In the genomic region with DNA sequence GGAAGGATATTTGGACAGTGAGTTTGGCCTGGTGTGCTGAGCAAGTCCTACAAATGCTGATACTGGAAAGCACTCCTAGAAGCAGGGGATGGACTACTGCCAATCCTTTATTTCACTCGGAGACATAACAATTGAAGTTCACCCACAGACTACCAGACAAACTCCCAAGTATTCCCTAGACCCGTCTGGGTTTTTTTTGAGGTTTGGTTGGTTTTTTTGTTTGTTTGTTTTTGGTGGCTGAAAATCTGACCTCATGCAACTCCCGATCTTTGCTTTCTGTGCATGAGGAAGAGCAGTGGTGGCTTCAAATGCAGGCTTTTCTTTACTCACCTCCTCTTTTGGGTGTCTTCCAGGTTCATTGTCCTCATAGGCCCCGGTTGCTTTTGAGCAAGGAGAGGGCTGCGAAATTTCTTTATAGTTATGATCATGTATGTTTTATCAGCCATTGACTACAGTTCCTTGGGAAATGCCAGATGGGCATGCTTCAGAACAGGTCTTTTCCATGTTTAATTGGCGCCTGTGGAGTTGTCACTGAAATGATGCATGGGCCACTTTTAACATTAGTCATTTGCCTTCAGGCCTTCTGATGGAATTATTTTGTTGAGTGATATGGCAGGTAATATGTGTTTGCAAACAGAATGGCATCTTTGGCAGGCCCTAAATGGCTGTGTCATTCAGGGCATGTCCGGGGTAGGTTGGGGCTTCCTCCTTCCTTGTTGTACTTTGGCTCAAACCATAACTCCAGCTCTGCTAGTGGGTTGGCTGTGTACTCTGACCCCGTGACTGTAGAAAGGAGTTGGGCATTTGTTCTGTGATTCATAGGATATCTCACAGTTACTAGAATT, we compare ENCODE assay signal across 8 cellular contexts. TPM values are rescaled to one million over a fixed set of nuclear protein-coding genes. Genes with fewer than 3 reads are reported as not detected.
A peak's percentile ranks its signal among the peaks of the same experiment; 100 is the strongest.
DNase-seq lines count a peak whose midpoint lies in the region; ATAC-seq lines count a peak whose summit lies in the region.

No MANE protein-coding gene starts in this region.

- DNase-seq in NCI-H345 (lab: John Stamatoyannopoulos, UW) (peak; percentile 24), NCI-H345 treated with DMSO at 0.1 percent for 48 hours (lab: John Stamatoyannopoulos, UW; ENCODE audit: unreplicated experiment) (no peak), NCI-H524 treated with DMSO at 0.1 percent for 48 hours (lab: John Stamatoyannopoulos, UW) (peak; percentile 9), Right ventricle myocardium inferior (ENCODE audit: missing footprints) (no peak)
- DNase-seq in effector memory CD8-positive, alpha-beta T cell = no peak
- no peak for DNase-seq in stimulated activated effector memory CD8-positive, alpha-beta T cell treated with anti-CD3 and anti-CD28 coated beads, Interleukin-12 subunit alpha, Interleukin-12 subunit beta, amount 100 ng/mL, for 72 hours (ENCODE audit: low spot score in 2 of 2)
- no peak for DNase-seq in stimulated activated CD4-positive, alpha-beta T cell treated with anti-CD3 and anti-CD28 coated beads, Interleukin-2, amount 100 ng/mL, for 24 hours

- no peak for ATAC-seq in effector memory CD8-positive, alpha-beta T cell (replicated peaks)
- peak; percentile 69 for ATAC-seq in stimulated activated effector memory CD8-positive, alpha-beta T cell treated with anti-CD3 and anti-CD28 coated beads, Interleukin-12 subunit alpha, Interleukin-12 subunit beta, amount 100 ng/mL, for 72 hours
- ATAC-seq in Right ventricle myocardium inferior (no peak), GM21528 (IDR thresholded peaks at IDR 0.05; ENCODE audit: low FRiP score, unreplicated experiment) (no peak)

- H3K4me3 Mint-ChIP-seq in effector memory CD8-positive, alpha-beta T cell = peak overlapping the region; percentile 85 to 88
- H3K4me3 Mint-ChIP-seq in stimulated activated effector memory CD8-positive, alpha-beta T cell treated with anti-CD3 and anti-CD28 coated beads, Interleukin-12 subunit alpha, Interleukin-12 subunit beta, amount 100 ng/mL, for 72 hours = peak overlapping the region; percentile 76

- H3K36me3 Mint-ChIP-seq in effector memory CD8-positive, alpha-beta T cell (ENCODE audit: insufficient read depth) = peaks cover 18% of the 10 kb centered on the region
- H3K36me3 Mint-ChIP-seq in stimulated activated effector memory CD8-positive, alpha-beta T cell treated with anti-CD3 and anti-CD28 coated beads, Interleukin-12 subunit alpha, Interleukin-12 subunit beta, amount 100 ng/mL, for 72 hours = peaks cover 55% of the 10 kb centered on the region

- H3K9me3 Mint-ChIP-seq in effector memory CD8-positive, alpha-beta T cell = no peaks in the 10 kb centered on the region
- no peaks in the 10 kb centered on the region for H3K9me3 Mint-ChIP-seq in stimulated activated effector memory CD8-positive, alpha-beta T cell treated with anti-CD3 and anti-CD28 coated beads, Interleukin-12 subunit alpha, Interleukin-12 subunit beta, amount 100 ng/mL, for 72 hours

- H3K27ac Mint-ChIP-seq in effector memory CD8-positive, alpha-beta T cell = peak overlapping the region; percentile 83 to 96
- peak overlapping the region; percentile 93 for H3K27ac Mint-ChIP-seq in stimulated activated effector memory CD8-positive, alpha-beta T cell treated with anti-CD3 and anti-CD28 coated beads, Interleukin-12 subunit alpha, Interleukin-12 subunit beta, amount 100 ng/mL, for 72 hours

- H3K4me1 Mint-ChIP-seq in effector memory CD8-positive, alpha-beta T cell (ENCODE audit: low read depth in 2 of 2) = peaks cover 56 to 75% of the 10 kb centered on the region in 2 donors
- H3K4me1 Mint-ChIP-seq in stimulated activated effector memory CD8-positive, alpha-beta T cell treated with anti-CD3 and anti-CD28 coated beads, Interleukin-12 subunit alpha, Interleukin-12 subunit beta, amount 100 ng/mL, for 72 hours = peaks cover 77% of the 10 kb centered on the region

- H3K27me3 Mint-ChIP-seq in effector memory CD8-positive, alpha-beta T cell = no peaks in the 10 kb centered on the region

- intact Hi-C loops in Right ventricle myocardium inferior (cut with DNase I) = no loop called here

RNA-seq across cellular contexts. Expression of gene PLCXD2, which starts 1.9 kb away (rescaled TPM):
- 4.0 TPM for total RNA-seq in Right ventricle myocardium inferior

Comparison
In these comparisons a context has a peak if more than half of its experiments do, and no peak if none do; other contexts are left out.
1. DNase-seq: peak in NCI-H345 (single experiment) and NCI-H524 treated with DMSO at 0.1 percent for 48 hours (single experiment); none in NCI-H345 treated with DMSO at 0.1 percent for 48 hours (single experiment), effector memory CD8-positive, alpha-beta T cell (0 of 3), stimulated activated effector memory CD8-positive, alpha-beta T cell treated with anti-CD3 and anti-CD28 coated beads, Interleukin-12 subunit alpha, Interleukin-12 subunit beta, amount 100 ng/mL, for 72 hours (0 of 2), Right ventricle myocardium inferior (single experiment) and stimulated activated CD4-positive, alpha-beta T cell treated with anti-CD3 and anti-CD28 coated beads, Interleukin-2, amount 100 ng/mL, for 24 hours (0 of 2).